In genomic region chr3:193704431-193704830, GRCh38 we compare ENCODE assay signal across 1 cellular context.
TF ChIP-seq lines count a peak whose summit lies in the region.

No MANE protein-coding gene starts in this region.

TF ChIP-seq in K562, 482 proteins besides CTCF, POLR2A, EP300 and RAD21 (continues in another document):
- TF ChIP-seq FOXK2 (conservative IDR thresholded peaks at IDR 0.05 in 1 of 2, IDR thresholded peaks at IDR 0.05 in 1 of 2; ENCODE audit: low read depth in 2 of 2) (0 out of 4 replicates have a peak, but pooled peaks of 1 of the 2 experiments have one; percentile 23), RFX7 (CRISPR knock-in tag; IDR thresholded peaks at IDR 0.05) (no peak), MAFK (IDR thresholded peaks at IDR 0.05; ENCODE audit: low read length) (no peak), NFYB (IDR thresholded peaks at IDR 0.05; ENCODE audit: extremely low read depth, insufficient read length) (no peak), POLR3A (IDR thresholded peaks at IDR 0.05; ENCODE audit: borderline replicate concordance, extremely low read depth, insufficient read depth, insufficient read length) (no peak), ZNF41 (CRISPR knock-in tag; conservative IDR thresholded peaks at IDR 0.05) (no peak), FIP1L1 (IDR thresholded peaks at IDR 0.05; ENCODE audit: low read depth, low read length, poor library complexity, severe bottlenecking) (no peak), SMC3 (conservative IDR thresholded peaks at IDR 0.05; ENCODE audit: insufficient read depth, low read depth, low read length) (0 out of 2 replicates have a peak, but pooled peaks have one; percentile 23), KLF6 (CRISPR knock-in tag; IDR thresholded peaks at IDR 0.05; ENCODE audit: borderline replicate concordance) (no peak), CSDE1 (IDR thresholded peaks at IDR 0.05) (no peak), PKNOX1 (IDR thresholded peaks at IDR 0.05) (no peak), ZNF785 (CRISPR knock-in tag; IDR thresholded peaks at IDR 0.05) (no peak), MBD2 (IDR thresholded peaks at IDR 0.05; ENCODE audit: borderline replicate concordance, low read depth) (no peak), ZNF778 (CRISPR knock-in tag; IDR thresholded peaks at IDR 0.05) (no peak), SRSF9 (IDR thresholded peaks at IDR 0.05; ENCODE audit: borderline replicate concordance, low read depth, low read length) (no peak), RBFOX2 (IDR thresholded peaks at IDR 0.05; ENCODE audit: low read depth, low read length) (no peak), ZNF518B (CRISPR knock-in tag; IDR thresholded peaks at IDR 0.05) (no peak), RBM25 (IDR thresholded peaks at IDR 0.05; ENCODE audit: low read depth, low read length, severe bottlenecking) (no peak), ELF2 (CRISPR knock-in tag; IDR thresholded peaks at IDR 0.05) (no peak), ZNF444 (CRISPR knock-in tag; IDR thresholded peaks at IDR 0.05) (no peak), CBX2 (IDR thresholded peaks at IDR 0.05; ENCODE audit: insufficient read depth, low read length, poor library complexity, severe bottlenecking) (no peak), NCOA1 (IDR thresholded peaks at IDR 0.05; ENCODE audit: low read depth) (no peak), ZKSCAN3 (CRISPR knock-in tag; IDR thresholded peaks at IDR 0.05) (no peak), PHF20 (IDR thresholded peaks at IDR 0.05; ENCODE audit: partially characterized antibody) (no peak), JUND (IDR thresholded peaks at IDR 0.05; ENCODE audit: borderline replicate concordance, low read depth, low read length) (0 out of 2 replicates have a peak, but pooled peaks have one; percentile 9), JUND (tag; IDR thresholded peaks at IDR 0.05; ENCODE audit: borderline replicate concordance, low read depth, low read length) (no peak; the same call in 2 of the 3 replicates), ZNF384 (IDR thresholded peaks at IDR 0.05; ENCODE audit: low read depth, low read length) (peak; percentile 14; the same call in 1 of the 2 replicates), ZNF146 (CRISPR knock-in tag; IDR thresholded peaks at IDR 0.05; ENCODE audit: unreplicated experiment) (no peak), ESRRA (IDR thresholded peaks at IDR 0.05; ENCODE audit: borderline replicate concordance, low read depth) (no peak), DEAF1 (CRISPR knock-in tag; IDR thresholded peaks at IDR 0.05) (peak; percentile 34; the same call in 1 of the 2 replicates), BCOR (IDR thresholded peaks at IDR 0.05) (no peak), NFE2L1 (tag; IDR thresholded peaks at IDR 0.05; ENCODE audit: borderline replicate concordance, low read depth) (no peak)
- TF ChIP-seq, protein P1, sequence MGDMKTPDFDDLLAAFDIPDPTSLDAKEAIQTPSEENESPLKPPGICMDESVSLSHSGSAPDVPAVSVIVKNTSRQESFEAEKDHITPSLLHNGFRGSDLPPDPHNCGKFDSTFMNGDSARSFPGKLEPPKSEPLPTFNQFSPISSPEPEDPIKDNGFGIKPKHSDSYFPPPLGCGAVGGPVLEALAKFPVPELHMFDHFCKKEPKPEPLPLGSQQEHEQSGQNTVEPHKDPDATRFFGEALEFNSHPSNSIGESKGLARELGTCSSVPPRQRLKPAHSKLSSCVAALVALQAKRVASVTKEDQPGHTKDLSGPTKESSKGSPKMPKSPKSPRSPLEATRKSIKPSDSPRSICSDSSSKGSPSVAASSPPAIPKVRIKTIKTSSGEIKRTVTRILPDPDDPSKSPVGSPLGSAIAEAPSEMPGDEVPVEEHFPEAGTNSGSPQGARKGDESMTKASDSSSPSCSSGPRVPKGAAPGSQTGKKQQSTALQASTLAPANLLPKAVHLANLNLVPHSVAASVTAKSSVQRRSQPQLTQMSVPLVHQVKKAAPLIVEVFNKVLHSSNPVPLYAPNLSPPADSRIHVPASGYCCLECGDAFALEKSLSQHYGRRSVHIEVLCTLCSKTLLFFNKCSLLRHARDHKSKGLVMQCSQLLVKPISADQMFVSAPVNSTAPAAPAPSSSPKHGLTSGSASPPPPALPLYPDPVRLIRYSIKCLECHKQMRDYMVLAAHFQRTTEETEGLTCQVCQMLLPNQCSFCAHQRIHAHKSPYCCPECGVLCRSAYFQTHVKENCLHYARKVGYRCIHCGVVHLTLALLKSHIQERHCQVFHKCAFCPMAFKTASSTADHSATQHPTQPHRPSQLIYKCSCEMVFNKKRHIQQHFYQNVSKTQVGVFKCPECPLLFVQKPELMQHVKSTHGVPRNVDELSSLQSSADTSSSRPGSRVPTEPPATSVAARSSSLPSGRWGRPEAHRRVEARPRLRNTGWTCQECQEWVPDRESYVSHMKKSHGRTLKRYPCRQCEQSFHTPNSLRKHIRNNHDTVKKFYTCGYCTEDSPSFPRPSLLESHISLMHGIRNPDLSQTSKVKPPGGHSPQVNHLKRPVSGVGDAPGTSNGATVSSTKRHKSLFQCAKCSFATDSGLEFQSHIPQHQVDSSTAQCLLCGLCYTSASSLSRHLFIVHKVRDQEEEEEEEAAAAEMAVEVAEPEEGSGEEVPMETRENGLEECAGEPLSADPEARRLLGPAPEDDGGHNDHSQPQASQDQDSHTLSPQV (IDR thresholded peaks at IDR 0.05), result no peak
- TF ChIP-seq, protein P2, sequence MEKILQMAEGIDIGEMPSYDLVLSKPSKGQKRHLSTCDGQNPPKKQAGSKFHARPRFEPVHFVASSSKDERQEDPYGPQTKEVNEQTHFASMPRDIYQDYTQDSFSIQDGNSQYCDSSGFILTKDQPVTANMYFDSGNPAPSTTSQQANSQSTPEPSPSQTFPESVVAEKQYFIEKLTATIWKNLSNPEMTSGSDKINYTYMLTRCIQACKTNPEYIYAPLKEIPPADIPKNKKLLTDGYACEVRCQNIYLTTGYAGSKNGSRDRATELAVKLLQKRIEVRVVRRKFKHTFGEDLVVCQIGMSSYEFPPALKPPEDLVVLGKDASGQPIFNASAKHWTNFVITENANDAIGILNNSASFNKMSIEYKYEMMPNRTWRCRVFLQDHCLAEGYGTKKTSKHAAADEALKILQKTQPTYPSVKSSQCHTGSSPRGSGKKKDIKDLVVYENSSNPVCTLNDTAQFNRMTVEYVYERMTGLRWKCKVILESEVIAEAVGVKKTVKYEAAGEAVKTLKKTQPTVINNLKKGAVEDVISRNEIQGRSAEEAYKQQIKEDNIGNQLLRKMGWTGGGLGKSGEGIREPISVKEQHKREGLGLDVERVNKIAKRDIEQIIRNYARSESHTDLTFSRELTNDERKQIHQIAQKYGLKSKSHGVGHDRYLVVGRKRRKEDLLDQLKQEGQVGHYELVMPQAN (IDR thresholded peaks at IDR 0.05; ENCODE audit: borderline replicate concordance), result peak; percentile 33; the same call in 1 of the 2 replicates
- TF ChIP-seq, protein P3, sequence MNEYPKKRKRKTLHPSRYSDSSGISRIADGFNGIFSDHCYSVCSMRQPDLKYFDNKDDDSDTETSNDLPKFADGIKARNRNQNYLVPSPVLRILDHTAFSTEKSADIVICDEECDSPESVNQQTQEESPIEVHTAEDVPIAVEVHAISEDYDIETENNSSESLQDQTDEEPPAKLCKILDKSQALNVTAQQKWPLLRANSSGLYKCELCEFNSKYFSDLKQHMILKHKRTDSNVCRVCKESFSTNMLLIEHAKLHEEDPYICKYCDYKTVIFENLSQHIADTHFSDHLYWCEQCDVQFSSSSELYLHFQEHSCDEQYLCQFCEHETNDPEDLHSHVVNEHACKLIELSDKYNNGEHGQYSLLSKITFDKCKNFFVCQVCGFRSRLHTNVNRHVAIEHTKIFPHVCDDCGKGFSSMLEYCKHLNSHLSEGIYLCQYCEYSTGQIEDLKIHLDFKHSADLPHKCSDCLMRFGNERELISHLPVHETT (CRISPR knock-in tag; conservative IDR thresholded peaks at IDR 0.05 in 1 of 2, IDR thresholded peaks at IDR 0.05 in 1 of 2), result no peak
- TF ChIP-seq, protein P4, sequence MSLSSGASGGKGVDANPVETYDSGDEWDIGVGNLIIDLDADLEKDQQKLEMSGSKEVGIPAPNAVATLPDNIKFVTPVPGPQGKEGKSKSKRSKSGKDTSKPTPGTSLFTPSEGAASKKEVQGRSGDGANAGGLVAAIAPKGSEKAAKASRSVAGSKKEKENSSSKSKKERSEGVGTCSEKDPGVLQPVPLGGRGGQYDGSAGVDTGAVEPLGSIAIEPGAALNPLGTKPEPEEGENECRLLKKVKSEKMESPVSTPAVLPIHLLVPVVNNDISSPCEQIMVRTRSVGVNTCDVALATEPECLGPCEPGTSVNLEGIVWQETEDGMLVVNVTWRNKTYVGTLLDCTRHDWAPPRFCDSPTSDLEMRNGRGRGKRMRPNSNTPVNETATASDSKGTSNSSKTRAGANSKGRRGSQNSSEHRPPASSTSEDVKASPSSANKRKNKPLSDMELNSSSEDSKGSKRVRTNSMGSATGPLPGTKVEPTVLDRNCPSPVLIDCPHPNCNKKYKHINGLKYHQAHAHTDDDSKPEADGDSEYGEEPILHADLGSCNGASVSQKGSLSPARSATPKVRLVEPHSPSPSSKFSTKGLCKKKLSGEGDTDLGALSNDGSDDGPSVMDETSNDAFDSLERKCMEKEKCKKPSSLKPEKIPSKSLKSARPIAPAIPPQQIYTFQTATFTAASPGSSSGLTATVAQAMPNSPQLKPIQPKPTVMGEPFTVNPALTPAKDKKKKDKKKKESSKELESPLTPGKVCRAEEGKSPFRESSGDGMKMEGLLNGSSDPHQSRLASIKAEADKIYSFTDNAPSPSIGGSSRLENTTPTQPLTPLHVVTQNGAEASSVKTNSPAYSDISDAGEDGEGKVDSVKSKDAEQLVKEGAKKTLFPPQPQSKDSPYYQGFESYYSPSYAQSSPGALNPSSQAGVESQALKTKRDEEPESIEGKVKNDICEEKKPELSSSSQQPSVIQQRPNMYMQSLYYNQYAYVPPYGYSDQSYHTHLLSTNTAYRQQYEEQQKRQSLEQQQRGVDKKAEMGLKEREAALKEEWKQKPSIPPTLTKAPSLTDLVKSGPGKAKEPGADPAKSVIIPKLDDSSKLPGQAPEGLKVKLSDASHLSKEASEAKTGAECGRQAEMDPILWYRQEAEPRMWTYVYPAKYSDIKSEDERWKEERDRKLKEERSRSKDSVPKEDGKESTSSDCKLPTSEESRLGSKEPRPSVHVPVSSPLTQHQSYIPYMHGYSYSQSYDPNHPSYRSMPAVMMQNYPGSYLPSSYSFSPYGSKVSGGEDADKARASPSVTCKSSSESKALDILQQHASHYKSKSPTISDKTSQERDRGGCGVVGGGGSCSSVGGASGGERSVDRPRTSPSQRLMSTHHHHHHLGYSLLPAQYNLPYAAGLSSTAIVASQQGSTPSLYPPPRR (CRISPR knock-in tag; IDR thresholded peaks at IDR 0.05; ENCODE audit: borderline replicate concordance), result no peak
- TF ChIP-seq, protein P5, sequence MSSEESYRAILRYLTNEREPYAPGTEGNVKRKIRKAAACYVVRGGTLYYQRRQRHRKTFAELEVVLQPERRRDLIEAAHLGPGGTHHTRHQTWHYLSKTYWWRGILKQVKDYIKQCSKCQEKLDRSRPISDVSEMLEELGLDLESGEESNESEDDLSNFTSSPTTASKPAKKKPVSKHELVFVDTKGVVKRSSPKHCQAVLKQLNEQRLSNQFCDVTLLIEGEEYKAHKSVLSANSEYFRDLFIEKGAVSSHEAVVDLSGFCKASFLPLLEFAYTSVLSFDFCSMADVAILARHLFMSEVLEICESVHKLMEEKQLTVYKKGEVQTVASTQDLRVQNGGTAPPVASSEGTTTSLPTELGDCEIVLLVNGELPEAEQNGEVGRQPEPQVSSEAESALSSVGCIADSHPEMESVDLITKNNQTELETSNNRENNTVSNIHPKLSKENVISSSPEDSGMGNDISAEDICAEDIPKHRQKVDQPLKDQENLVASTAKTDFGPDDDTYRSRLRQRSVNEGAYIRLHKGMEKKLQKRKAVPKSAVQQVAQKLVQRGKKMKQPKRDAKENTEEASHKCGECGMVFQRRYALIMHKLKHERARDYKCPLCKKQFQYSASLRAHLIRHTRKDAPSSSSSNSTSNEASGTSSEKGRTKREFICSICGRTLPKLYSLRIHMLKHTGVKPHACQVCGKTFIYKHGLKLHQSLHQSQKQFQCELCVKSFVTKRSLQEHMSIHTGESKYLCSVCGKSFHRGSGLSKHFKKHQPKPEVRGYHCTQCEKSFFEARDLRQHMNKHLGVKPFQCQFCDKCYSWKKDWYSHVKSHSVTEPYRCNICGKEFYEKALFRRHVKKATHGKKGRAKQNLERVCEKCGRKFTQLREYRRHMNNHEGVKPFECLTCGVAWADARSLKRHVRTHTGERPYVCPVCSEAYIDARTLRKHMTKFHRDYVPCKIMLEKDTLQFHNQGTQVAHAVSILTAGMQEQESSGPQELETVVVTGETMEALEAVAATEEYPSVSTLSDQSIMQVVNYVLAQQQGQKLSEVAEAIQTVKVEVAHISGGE (CRISPR knock-in tag; IDR thresholded peaks at IDR 0.05), result no peak
